Comparison of ENCODE assay signal across 9 cellular contexts in genomic region chr6:170088349-170088951, GRCh38.
DNase-seq lines count a peak whose midpoint lies in the region; ATAC-seq, FAIRE-seq and TF ChIP-seq lines count a peak whose summit lies in the region.
"Had no signal": no experiment of that assay in that cellular context is flagged by ENCODE, and none has a peak within 500 bp of the region (broad histone marks: within the 10 kb centered on the region; RNA-seq: fewer than 3 reads in every experiment).

No MANE protein-coding gene starts in this region.

- H3K27me3 ChIP-seq in brain microvascular endothelial cell (replicated peaks), result no peaks in the 10 kb centered on the region

- H3K4me3 ChIP-seq in brain microvascular endothelial cell (ENCODE audit: low read depth, low read length), result no peak overlapping the region

- H3K36me3 ChIP-seq in brain microvascular endothelial cell (replicated peaks), result no peaks in the 10 kb centered on the region

- peaks cover 39% of the 10 kb centered on the region for H3K4me1 Mint-ChIP-seq in activated naive CD8-positive, alpha-beta T cell treated with anti-CD3 and anti-CD28 coated beads, Interleukin-2, amount 50 U/mL, for 24 hours
- H3K4me1 Mint-ChIP-seq in glutamatergic neuron (ENCODE audit: low read depth, unreplicated experiment), result peaks cover 10% of the 10 kb centered on the region

- TF ChIP-seq CTCF in brain microvascular endothelial cell (IDR thresholded peaks at IDR 0.05; ENCODE audit: low read depth, low read length, missing control alignments), result no peak
- TF ChIP-seq CTCF in glutamatergic neuron (IDR thresholded peaks at IDR 0.05; ENCODE audit: partially characterized antibody, unreplicated experiment), result no peak

- peak; percentile 28 for DNase-seq in GM19239 (ENCODE audit: insufficient read length, low spot score)
- DNase-seq in activated naive CD8-positive, alpha-beta T cell treated with anti-CD3 and anti-CD28 coated beads, Interleukin-2, amount 50 U/mL, for 24 hours, result peak; percentile 34
- peak; percentile 56 for DNase-seq in sciatic nerve (ENCODE audit: low spot score)
- DNase-seq in brain microvascular endothelial cell, result no peak
- no peak for DNase-seq in glutamatergic neuron
- no peak for DNase-seq in CD1c-positive myeloid dendritic cell (ENCODE audit: extremely low spot score)
- DNase-seq: PC-3 had no signal

- no peaks in the 10 kb centered on the region for H3K27me3 Mint-ChIP-seq in activated naive CD8-positive, alpha-beta T cell treated with anti-CD3 and anti-CD28 coated beads, Interleukin-2, amount 50 U/mL, for 24 hours
- H3K27me3 Mint-ChIP-seq in glutamatergic neuron (ENCODE audit: unreplicated experiment), result peaks cover 4% of the 10 kb centered on the region

- no peak for FAIRE-seq in GM19239 (lab: Jason Lieb, UNC)

- no peaks in the 10 kb centered on the region for H3K36me3 Mint-ChIP-seq in activated naive CD8-positive, alpha-beta T cell treated with anti-CD3 and anti-CD28 coated beads, Interleukin-2, amount 50 U/mL, for 24 hours (ENCODE audit: low read depth)
- H3K36me3 Mint-ChIP-seq in glutamatergic neuron (ENCODE audit: unreplicated experiment), result no peaks in the 10 kb centered on the region

- peak overlapping the region; percentile 89 for H3K4me3 Mint-ChIP-seq in activated naive CD8-positive, alpha-beta T cell treated with anti-CD3 and anti-CD28 coated beads, Interleukin-2, amount 50 U/mL, for 24 hours
- H3K4me3 Mint-ChIP-seq in glutamatergic neuron (ENCODE audit: unreplicated experiment), result no peak overlapping the region

- ATAC-seq in HG03159 (IDR thresholded peaks at IDR 0.05; ENCODE audit: unreplicated experiment), result peak; percentile 17
- peak; percentile 26 for ATAC-seq in activated naive CD8-positive, alpha-beta T cell treated with anti-CD3 and anti-CD28 coated beads, Interleukin-2, amount 50 U/mL, for 24 hours
- peak; percentile 29 for ATAC-seq in sciatic nerve
- ATAC-seq in GM18870 (IDR thresholded peaks at IDR 0.05; ENCODE audit: unreplicated experiment), result no peak
- ATAC-seq: PC-3 had no signal

- in situ Hi-C loops in brain microvascular endothelial cell (cut with HindIII; ENCODE audit: low pct_ligation_motif_present, low sequenced_read_pairs), result no loop called here

- peak overlapping the region; percentile 99 for H3K27ac Mint-ChIP-seq in activated naive CD8-positive, alpha-beta T cell treated with anti-CD3 and anti-CD28 coated beads, Interleukin-2, amount 50 U/mL, for 24 hours
- no peak overlapping the region for H3K27ac Mint-ChIP-seq in glutamatergic neuron (ENCODE audit: unreplicated experiment)

- intact Hi-C loops in sciatic nerve (cut with DNase I), result no loop called here

- H3K9me3 Mint-ChIP-seq in activated naive CD8-positive, alpha-beta T cell treated with anti-CD3 and anti-CD28 coated beads, Interleukin-2, amount 50 U/mL, for 24 hours, result no peaks in the 10 kb centered on the region
- H3K9me3 Mint-ChIP-seq in glutamatergic neuron (ENCODE audit: unreplicated experiment), result peaks cover 3% of the 10 kb centered on the region

- no peak overlapping the region for H3K27ac ChIP-seq in brain microvascular endothelial cell

Comparison
In these comparisons a context has a peak if more than half of its experiments do, and no peak if none do; other contexts are left out.
1. DNase-seq: peak in GM19239 (single experiment), activated naive CD8-positive, alpha-beta T cell treated with anti-CD3 and anti-CD28 coated beads, Interleukin-2, amount 50 U/mL, for 24 hours (single experiment) and sciatic nerve (single experiment); none in brain microvascular endothelial cell (single experiment), glutamatergic neuron (single experiment) and CD1c-positive myeloid dendritic cell (single experiment).